In the genomic region with DNA sequence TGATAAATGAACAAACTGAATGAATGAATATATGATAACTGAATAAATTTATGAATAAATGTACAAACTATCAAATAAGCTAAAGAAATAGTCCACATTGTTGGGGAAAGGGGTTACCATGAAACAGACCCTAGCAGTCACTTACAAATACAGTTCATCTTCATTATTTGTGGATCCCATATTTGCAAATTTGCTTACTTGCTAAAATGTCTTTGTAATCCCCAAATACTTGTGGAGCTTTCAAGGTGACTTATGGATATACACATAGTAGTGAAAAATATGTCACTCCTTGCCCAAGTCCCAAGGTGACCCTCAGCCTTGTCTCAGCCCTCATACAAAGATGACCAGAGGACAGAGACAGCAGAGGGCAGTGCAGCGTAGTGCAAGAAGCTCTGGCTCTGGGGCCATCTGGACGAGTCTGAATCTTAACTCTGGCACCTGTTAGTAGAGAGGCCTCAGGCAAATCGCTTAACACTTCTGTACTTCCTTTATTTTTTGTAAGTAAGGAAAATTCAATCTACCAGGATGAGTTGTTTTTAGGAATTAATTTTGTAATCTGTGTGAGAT, we compare ENCODE assay signal across 9 cellular contexts. TPM values are rescaled to one million over a fixed set of nuclear protein-coding genes. Genes with fewer than 3 reads are reported as not detected.
DNase-seq lines count a peak whose midpoint lies in the region; ATAC-seq and TF ChIP-seq lines count a peak whose summit lies in the region.
"Had no signal": no experiment of that assay in that cellular context is flagged by ENCODE, and none has a peak within 500 bp of the region (broad histone marks: within the 10 kb centered on the region; RNA-seq: fewer than 3 reads in every experiment).

No MANE protein-coding gene starts in this region.

- no peaks in the 10 kb centered on the region for H3K36me3 Mint-ChIP-seq in activated CD8-positive, alpha-beta T cell treated with anti-CD3 and anti-CD28 coated beads, Interleukin-2, amount 10 ng/mL, durations not matched to agents 7 days and 5 days (ENCODE audit: low read depth)
- peaks cover 7% of the 10 kb centered on the region for H3K36me3 Mint-ChIP-seq in activated T-cell treated with anti-CD3 and anti-CD28 coated beads, Interleukin-2, amount 50 U/mL, for 24 hours (ENCODE audit: low read depth)
- H3K36me3 Mint-ChIP-seq: activated naive CD8-positive, alpha-beta T cell treated with anti-CD3 and anti-CD28 coated beads, Interleukin-2, amount 10 ng/mL, durations not matched to agents 7 days and 5 days had no signal

- H2AFZ ChIP-seq in smooth muscle cell (ENCODE audit: low read depth) = no peak overlapping the region

- H3F3A ChIP-seq in smooth muscle cell (ENCODE audit: low read depth) = no peaks in the 10 kb centered on the region

- H3K79me2 ChIP-seq in smooth muscle cell (ENCODE audit: low read depth) = no peaks in the 10 kb centered on the region

- DNase-seq in NCI-H2171 treated with DMSO at 0.1 percent for 48 hours (lab: John Stamatoyannopoulos, UW) (peak; percentile 52), NCI-H2171 (lab: John Stamatoyannopoulos, UW) (no peak), NCI-H1694 treated with DMSO at 0.1 percent for 48 hours (lab: John Stamatoyannopoulos, UW) (peak; percentile 28), right cardiac atrium (peak; percentile 57 to 81 (median 78)), smooth muscle cell (lab: John Stamatoyannopoulos, UW; ENCODE audit: unreplicated experiment) (no peak), OCI-M2 (lab: John Stamatoyannopoulos, UW; ENCODE audit: unreplicated experiment) (no peak)
- DNase-seq in activated CD8-positive, alpha-beta T cell treated with anti-CD3 and anti-CD28 coated beads, Interleukin-2, amount 10 ng/mL, durations not matched to agents 7 days and 5 days = peak; percentile 25
- DNase-seq in activated T-cell treated with anti-CD3 and anti-CD28 coated beads, Interleukin-2, amount 50 U/mL, for 24 hours = no peak
- DNase-seq: activated naive CD8-positive, alpha-beta T cell treated with anti-CD3 and anti-CD28 coated beads, Interleukin-2, amount 10 ng/mL, durations not matched to agents 7 days and 5 days had no signal

- TF ChIP-seq CTCF in smooth muscle cell (IDR thresholded peaks at IDR 0.05; ENCODE audit: borderline replicate concordance, insufficient read depth, poor library complexity, severe bottlenecking) = peak; percentile 19

- H3K9me3 ChIP-seq in right cardiac atrium (ENCODE audit: control insufficient read depth, low read length) = no peaks in the 10 kb centered on the region
- no peaks in the 10 kb centered on the region for H3K9me3 ChIP-seq in smooth muscle cell (replicated peaks; ENCODE audit: low read depth)

- H3K36me3 ChIP-seq in smooth muscle cell (ENCODE audit: low read depth) = no peaks in the 10 kb centered on the region

- intact Hi-C loops in right cardiac atrium (cut with DNase I) = loop anchor here in 2 of 4 donors (5.0 to 10.0 kb wide), 2 partner anchors 51 to 108 kb away; a partner anchor contains a TSS

- CTCF ChIA-PET in activated CD8-positive, alpha-beta T cell treated with anti-CD3 and anti-CD28 coated beads, Interleukin-2, amount 10 ng/mL, durations not matched to agents 7 days and 5 days (lab: Charles Lee) = interaction anchor here (0.9 kb wide), 1 partner anchor 53 kb away, joined by 3 read pairs; no protein-coding TSS in a partner anchor

- POLR2A ChIA-PET in activated CD8-positive, alpha-beta T cell treated with anti-CD3 and anti-CD28 coated beads, Interleukin-2, amount 10 ng/mL, durations not matched to agents 7 days and 5 days (lab: Charles Lee) = no interaction called here

- H3K27me3 Mint-ChIP-seq in activated CD8-positive, alpha-beta T cell treated with anti-CD3 and anti-CD28 coated beads, Interleukin-2, amount 10 ng/mL, durations not matched to agents 7 days and 5 days (ENCODE audit: low read depth) = peaks cover 3% of the 10 kb centered on the region
- H3K27me3 Mint-ChIP-seq in activated T-cell treated with anti-CD3 and anti-CD28 coated beads, Interleukin-2, amount 50 U/mL, for 24 hours = no peaks in the 10 kb centered on the region

- no peaks in the 10 kb centered on the region for H4K20me1 ChIP-seq in smooth muscle cell (ENCODE audit: low read depth)

- WGBS in right cardiac atrium = 19% methylated on average over 3 of the region's 3 CpGs
- WGBS in smooth muscle cell (ENCODE audit: low lambda C conversion rate) = 29% methylated on average over 3 of the region's 3 CpGs

- H3K27ac Mint-ChIP-seq in activated CD8-positive, alpha-beta T cell treated with anti-CD3 and anti-CD28 coated beads, Interleukin-2, amount 10 ng/mL, durations not matched to agents 7 days and 5 days = no peak overlapping the region
- no peak overlapping the region for H3K27ac Mint-ChIP-seq in activated T-cell treated with anti-CD3 and anti-CD28 coated beads, Interleukin-2, amount 50 U/mL, for 24 hours
- H3K27ac Mint-ChIP-seq: activated naive CD8-positive, alpha-beta T cell treated with anti-CD3 and anti-CD28 coated beads, Interleukin-2, amount 10 ng/mL, durations not matched to agents 7 days and 5 days had no signal

- H3K4me3 ChIP-seq in right cardiac atrium (ENCODE audit: low read length) (no peak overlapping the region), smooth muscle cell (no peak overlapping the region)

- H3K4me1 Mint-ChIP-seq in activated CD8-positive, alpha-beta T cell treated with anti-CD3 and anti-CD28 coated beads, Interleukin-2, amount 10 ng/mL, durations not matched to agents 7 days and 5 days (ENCODE audit: low read depth) = peaks cover 17% of the 10 kb centered on the region
- H3K4me1 Mint-ChIP-seq in activated T-cell treated with anti-CD3 and anti-CD28 coated beads, Interleukin-2, amount 50 U/mL, for 24 hours (ENCODE audit: low read depth) = peaks cover 21% of the 10 kb centered on the region

- no peak overlapping the region for H3K9ac ChIP-seq in smooth muscle cell (ENCODE audit: low read depth)

- no peak overlapping the region for H3K27ac ChIP-seq in right cardiac atrium (ENCODE audit: low read length)
- no peak overlapping the region for H3K27ac ChIP-seq in smooth muscle cell (ENCODE audit: low read depth)

- H3K27me3 ChIP-seq in right cardiac atrium (ENCODE audit: control insufficient read depth, insufficient read depth) (no peaks in the 10 kb centered on the region), smooth muscle cell (ENCODE audit: low read depth) (peaks cover 13% of the 10 kb centered on the region)

- no peak for ATAC-seq in activated CD8-positive, alpha-beta T cell treated with anti-CD3 and anti-CD28 coated beads, Interleukin-2, amount 10 ng/mL, durations not matched to agents 7 days and 5 days
- peak in 1 of 2 donors; percentile 24 for ATAC-seq in right cardiac atrium

- no peak overlapping the region for H3K4me2 ChIP-seq in smooth muscle cell

- no peak overlapping the region for H3K4me3 Mint-ChIP-seq in activated CD8-positive, alpha-beta T cell treated with anti-CD3 and anti-CD28 coated beads, Interleukin-2, amount 10 ng/mL, durations not matched to agents 7 days and 5 days
- H3K4me3 Mint-ChIP-seq in activated T-cell treated with anti-CD3 and anti-CD28 coated beads, Interleukin-2, amount 50 U/mL, for 24 hours = no peak overlapping the region
- H3K4me3 Mint-ChIP-seq: activated naive CD8-positive, alpha-beta T cell treated with anti-CD3 and anti-CD28 coated beads, Interleukin-2, amount 10 ng/mL, durations not matched to agents 7 days and 5 days had no signal

- H3K9me3 Mint-ChIP-seq in activated CD8-positive, alpha-beta T cell treated with anti-CD3 and anti-CD28 coated beads, Interleukin-2, amount 10 ng/mL, durations not matched to agents 7 days and 5 days (ENCODE audit: insufficient read depth) = no peaks in the 10 kb centered on the region
- H3K9me3 Mint-ChIP-seq in activated T-cell treated with anti-CD3 and anti-CD28 coated beads, Interleukin-2, amount 50 U/mL, for 24 hours = no peaks in the 10 kb centered on the region
- H3K9me3 Mint-ChIP-seq: activated naive CD8-positive, alpha-beta T cell treated with anti-CD3 and anti-CD28 coated beads, Interleukin-2, amount 10 ng/mL, durations not matched to agents 7 days and 5 days had no signal

- no peaks in the 10 kb centered on the region for H3K4me1 ChIP-seq in right cardiac atrium (ENCODE audit: control insufficient read depth, insufficient read depth, low read length)
- peaks cover 3% of the 10 kb centered on the region for H3K4me1 ChIP-seq in smooth muscle cell (ENCODE audit: low read depth)

RNA-seq across cellular contexts. Expression of a gene that starts 3.1 kb away (rescaled TPM):
- total RNA-seq in activated CD8-positive, alpha-beta T cell treated with anti-CD3 and anti-CD28 coated beads, Interleukin-2, amount 10 ng/mL, durations not matched to agents 7 days and 5 days = 1 to 10 TPM; 1.3 to 1.5 TPM
- total RNA-seq in right cardiac atrium = 10 to 100 TPM; 21.5 to 34.5 (median 30.9) TPM
- 14.2 TPM for polyA plus RNA-seq in right cardiac atrium
- total RNA-seq in smooth muscle cell = 1.7 and 2.4 TPM in 2 replicates
- 0.89 and 1.2 TPM in 2 replicates for polyA plus RNA-seq in smooth muscle cell

Comparison
In these comparisons a context has a peak if more than half of its experiments do, and no peak if none do; other contexts are left out.
1. DNase-seq: peak in NCI-H2171 treated with DMSO at 0.1 percent for 48 hours (single experiment), NCI-H1694 treated with DMSO at 0.1 percent for 48 hours (single experiment), activated CD8-positive, alpha-beta T cell treated with anti-CD3 and anti-CD28 coated beads, Interleukin-2, amount 10 ng/mL, durations not matched to agents 7 days and 5 days (single experiment) and right cardiac atrium (3 of 3); none in NCI-H2171 (single experiment), smooth muscle cell (single experiment), activated T-cell treated with anti-CD3 and anti-CD28 coated beads, Interleukin-2, amount 50 U/mL, for 24 hours (single experiment) and OCI-M2 (single experiment).